Comparison of ENCODE assay signal across 1 cellular context in genomic region chr1:116387551-116387950, GRCh38.
TF ChIP-seq lines count a peak whose summit lies in the region.

No MANE protein-coding gene starts in this region.

TF ChIP-seq in GM23338, 12 proteins besides CTCF, POLR2A, EP300 and RAD21 (continued from another document):
- TF ChIP-seq, protein P1, sequence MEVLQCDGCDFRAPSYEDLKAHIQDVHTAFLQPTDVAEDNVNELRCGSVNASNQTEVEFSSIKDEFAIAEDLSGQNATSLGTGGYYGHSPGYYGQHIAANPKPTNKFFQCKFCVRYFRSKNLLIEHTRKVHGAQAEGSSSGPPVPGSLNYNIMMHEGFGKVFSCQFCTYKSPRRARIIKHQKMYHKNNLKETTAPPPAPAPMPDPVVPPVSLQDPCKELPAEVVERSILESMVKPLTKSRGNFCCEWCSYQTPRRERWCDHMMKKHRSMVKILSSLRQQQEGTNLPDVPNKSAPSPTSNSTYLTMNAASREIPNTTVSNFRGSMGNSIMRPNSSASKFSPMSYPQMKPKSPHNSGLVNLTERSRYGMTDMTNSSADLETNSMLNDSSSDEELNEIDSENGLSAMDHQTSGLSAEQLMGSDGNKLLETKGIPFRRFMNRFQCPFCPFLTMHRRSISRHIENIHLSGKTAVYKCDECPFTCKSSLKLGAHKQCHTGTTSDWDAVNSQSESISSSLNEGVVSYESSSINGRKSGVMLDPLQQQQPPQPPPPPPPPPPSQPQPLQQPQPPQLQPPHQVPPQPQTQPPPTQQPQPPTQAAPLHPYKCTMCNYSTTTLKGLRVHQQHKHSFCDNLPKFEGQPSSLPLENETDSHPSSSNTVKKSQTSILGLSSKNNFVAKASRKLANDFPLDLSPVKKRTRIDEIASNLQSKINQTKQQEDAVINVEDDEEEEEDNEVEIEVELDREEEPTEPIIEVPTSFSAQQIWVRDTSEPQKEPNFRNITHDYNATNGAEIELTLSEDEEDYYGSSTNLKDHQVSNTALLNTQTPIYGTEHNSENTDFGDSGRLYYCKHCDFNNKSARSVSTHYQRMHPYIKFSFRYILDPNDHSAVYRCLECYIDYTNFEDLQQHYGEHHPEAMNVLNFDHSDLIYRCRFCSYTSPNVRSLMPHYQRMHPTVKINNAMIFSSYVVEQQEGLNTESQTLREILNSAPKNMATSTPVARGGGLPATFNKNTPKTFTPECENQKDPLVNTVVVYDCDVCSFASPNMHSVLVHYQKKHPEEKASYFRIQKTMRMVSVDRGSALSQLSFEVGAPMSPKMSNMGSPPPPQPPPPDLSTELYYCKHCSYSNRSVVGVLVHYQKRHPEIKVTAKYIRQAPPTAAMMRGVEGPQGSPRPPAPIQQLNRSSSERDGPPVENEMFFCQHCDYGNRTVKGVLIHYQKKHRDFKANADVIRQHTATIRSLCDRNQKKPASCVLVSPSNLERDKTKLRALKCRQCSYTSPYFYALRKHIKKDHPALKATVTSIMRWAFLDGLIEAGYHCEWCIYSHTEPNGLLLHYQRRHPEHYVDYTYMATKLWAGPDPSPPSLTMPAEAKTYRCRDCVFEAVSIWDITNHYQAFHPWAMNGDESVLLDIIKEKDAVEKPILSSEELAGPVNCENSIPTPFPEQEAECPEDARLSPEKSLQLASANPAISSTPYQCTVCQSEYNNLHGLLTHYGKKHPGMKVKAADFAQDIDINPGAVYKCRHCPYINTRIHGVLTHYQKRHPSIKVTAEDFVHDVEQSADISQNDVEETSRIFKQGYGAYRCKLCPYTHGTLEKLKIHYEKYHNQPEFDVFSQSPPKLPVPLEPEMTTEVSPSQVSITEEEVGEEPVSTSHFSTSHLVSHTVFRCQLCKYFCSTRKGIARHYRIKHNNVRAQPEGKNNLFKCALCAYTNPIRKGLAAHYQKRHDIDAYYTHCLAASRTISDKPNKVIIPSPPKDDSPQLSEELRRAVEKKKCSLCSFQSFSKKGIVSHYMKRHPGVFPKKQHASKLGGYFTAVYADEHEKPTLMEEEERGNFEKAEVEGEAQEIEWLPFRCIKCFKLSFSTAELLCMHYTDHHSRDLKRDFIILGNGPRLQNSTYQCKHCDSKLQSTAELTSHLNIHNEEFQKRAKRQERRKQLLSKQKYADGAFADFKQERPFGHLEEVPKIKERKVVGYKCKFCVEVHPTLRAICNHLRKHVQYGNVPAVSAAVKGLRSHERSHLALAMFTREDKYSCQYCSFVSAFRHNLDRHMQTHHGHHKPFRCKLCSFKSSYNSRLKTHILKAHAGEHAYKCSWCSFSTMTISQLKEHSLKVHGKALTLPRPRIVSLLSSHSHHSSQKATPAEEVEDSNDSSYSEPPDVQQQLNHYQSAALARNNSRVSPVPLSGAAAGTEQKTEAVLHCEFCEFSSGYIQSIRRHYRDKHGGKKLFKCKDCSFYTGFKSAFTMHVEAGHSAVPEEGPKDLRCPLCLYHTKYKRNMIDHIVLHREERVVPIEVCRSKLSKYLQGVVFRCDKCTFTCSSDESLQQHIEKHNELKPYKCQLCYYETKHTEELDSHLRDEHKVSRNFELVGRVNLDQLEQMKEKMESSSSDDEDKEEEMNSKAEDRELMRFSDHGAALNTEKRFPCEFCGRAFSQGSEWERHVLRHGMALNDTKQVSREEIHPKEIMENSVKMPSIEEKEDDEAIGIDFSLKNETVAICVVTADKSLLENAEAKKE (CRISPR knock-in tag; IDR thresholded peaks at IDR 0.05): no peak
- TF ChIP-seq, protein P2, sequence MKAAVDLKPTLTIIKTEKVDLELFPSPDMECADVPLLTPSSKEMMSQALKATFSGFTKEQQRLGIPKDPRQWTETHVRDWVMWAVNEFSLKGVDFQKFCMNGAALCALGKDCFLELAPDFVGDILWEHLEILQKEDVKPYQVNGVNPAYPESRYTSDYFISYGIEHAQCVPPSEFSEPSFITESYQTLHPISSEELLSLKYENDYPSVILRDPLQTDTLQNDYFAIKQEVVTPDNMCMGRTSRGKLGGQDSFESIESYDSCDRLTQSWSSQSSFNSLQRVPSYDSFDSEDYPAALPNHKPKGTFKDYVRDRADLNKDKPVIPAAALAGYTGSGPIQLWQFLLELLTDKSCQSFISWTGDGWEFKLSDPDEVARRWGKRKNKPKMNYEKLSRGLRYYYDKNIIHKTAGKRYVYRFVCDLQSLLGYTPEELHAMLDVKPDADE (IDR thresholded peaks at IDR 0.05): no peak
TF ChIP-seq in GM23338: peak in this region for 0.
